Comparison of ENCODE assay signal across 14 cellular contexts in genomic region chr16:50068550-50068949, GRCh38. TPM values are rescaled to one million over a fixed set of nuclear protein-coding genes. Genes with fewer than 3 reads are reported as not detected.
A peak's percentile ranks its signal among the peaks of the same experiment; 100 is the strongest.
DNase-seq lines count a peak whose midpoint lies in the region; ATAC-seq and TF ChIP-seq lines count a peak whose summit lies in the region.
"Had no signal": no experiment of that assay in that cellular context is flagged by ENCODE, and none has a peak within 500 bp of the region (broad histone marks: within the 10 kb centered on the region; RNA-seq: fewer than 3 reads in every experiment).

No MANE protein-coding gene starts in this region.

- peak overlapping the region; percentile 31 for H3K27ac Mint-ChIP-seq in activated CD8-positive, alpha-beta memory T cell treated with anti-CD3 and anti-CD28 coated beads, Interleukin-2, amount 10 ng/mL, durations not matched to agents 7 days and 5 days

- H3K4me3 ChIP-seq in OCI-LY7 (ENCODE audit: low read depth, low read length, poor library complexity, severe bottlenecking): no peak overlapping the region
- no peak overlapping the region for H3K4me3 ChIP-seq in fibroblast of mammary gland (ENCODE audit: control insufficient read depth, low read depth, low read length)
- H3K4me3 ChIP-seq in skeletal muscle satellite cell (ENCODE audit: low read length): no peak overlapping the region
- H3K4me3 ChIP-seq: smooth muscle cell, testis had no signal

- no peaks in the 10 kb centered on the region for H3K27me3 ChIP-seq in skeletal muscle satellite cell (ENCODE audit: control insufficient read depth, insufficient read depth, low read length)
- H3K27me3 ChIP-seq: neutrophil, testis had no signal

- H3K27me3 Mint-ChIP-seq in activated CD8-positive, alpha-beta memory T cell treated with anti-CD3 and anti-CD28 coated beads, Interleukin-2, amount 10 ng/mL, durations not matched to agents 7 days and 5 days: no peaks in the 10 kb centered on the region

- no peak overlapping the region for H2AFZ ChIP-seq in OCI-LY7 (ENCODE audit: low read length)

- H3K4me1 ChIP-seq in OCI-LY7 (ENCODE audit: insufficient read depth, low read length, poor library complexity, severe bottlenecking) (peaks cover 26% of the 10 kb centered on the region), skeletal muscle satellite cell (ENCODE audit: control insufficient read depth, insufficient read depth, low read length) (peaks cover 24% of the 10 kb centered on the region)

- intact Hi-C loops in OCI-LY7 (cut with micrococcal nuclease; ENCODE audit: unreplicated experiment): loop anchor here (5.0 to 10.0 kb wide), 2 partner anchors 129 to 296 kb away; partner anchors contain the start of gene BRD7

- TF ChIP-seq CTCF in OCI-LY7 (conservative IDR thresholded peaks at IDR 0.05; ENCODE audit: low read length): no peak
- no peak for TF ChIP-seq CTCF in fibroblast of mammary gland (conservative IDR thresholded peaks at IDR 0.05; ENCODE audit: control insufficient read depth, insufficient read depth, low read depth, low read length)

- peaks cover 29% of the 10 kb centered on the region for H3K79me2 ChIP-seq in OCI-LY7 (ENCODE audit: insufficient read depth, low read depth, low read length)

- ATAC-seq in activated CD8-positive, alpha-beta memory T cell treated with anti-CD3 and anti-CD28 coated beads, Interleukin-2, amount 10 ng/mL, durations not matched to agents 7 days and 5 days: no peak
- ATAC-seq in HG03442 (IDR thresholded peaks at IDR 0.05; ENCODE audit: unreplicated experiment): no peak
- ATAC-seq: activated CD4-positive, CD25-positive, alpha-beta regulatory T cell treated with anti-CD3 and anti-CD28 coated beads, Interleukin-2, amount 50 U/mL, for 24 hours had no signal

- CTCF ChIA-PET in activated CD8-positive, alpha-beta memory T cell treated with anti-CD3 and anti-CD28 coated beads, Interleukin-2, amount 10 ng/mL, durations not matched to agents 7 days and 5 days (lab: Charles Lee): interaction anchor here (0.8 to 9.8 kb wide), 10 partner anchors 40 to 738 kb away, joined by 3 to 153 read pairs (median 7); partner anchors contain the start of gene CNEP1R1
- CTCF ChIA-PET in OCI-LY7 (lab: Charles Lee; ENCODE audit: unreplicated experiment): interaction anchor here (1.0 to 2.7 kb wide), 2 partner anchors 122 to 142 kb away, joined by 3 to 21 read pairs; no protein-coding TSS in a partner anchor

- H3K9me3 Mint-ChIP-seq in activated CD8-positive, alpha-beta memory T cell treated with anti-CD3 and anti-CD28 coated beads, Interleukin-2, amount 10 ng/mL, durations not matched to agents 7 days and 5 days (ENCODE audit: low read depth): no peaks in the 10 kb centered on the region

- peaks cover 5% of the 10 kb centered on the region; the same call in 1 of the 2 replicates for H4K20me1 ChIP-seq in OCI-LY7 (ENCODE audit: insufficient read depth, low read length)

- POLR2A ChIA-PET in OCI-LY7 (lab: Charles Lee): interaction anchor here (0.6 to 1.0 kb wide), 3 partner anchors 24 to 541 kb away, joined by 3 read pairs; no protein-coding TSS in a partner anchor

- H3K27ac ChIP-seq in OCI-LY7 (ENCODE audit: low read depth, low read length, poor library complexity, severe bottlenecking): no peak overlapping the region
- H3K27ac ChIP-seq: neutrophil, testis had no signal

- BruUV-seq in OCI-LY7 (replicated peaks; lab: Mats Ljungman, UMichigan): no TSS peak

- peak overlapping the region; percentile 29; the same call in 1 of the 2 replicates for H3K4me2 ChIP-seq in OCI-LY7 (ENCODE audit: low read length)
- H3K4me2 ChIP-seq in skeletal muscle satellite cell (ENCODE audit: low read length): peak overlapping the region; percentile 81

- H3K9me2 ChIP-seq in OCI-LY7 (ENCODE audit: insufficient read depth, low read length): no peaks in the 10 kb centered on the region

- no peak overlapping the region for H3K4me3 Mint-ChIP-seq in activated CD8-positive, alpha-beta memory T cell treated with anti-CD3 and anti-CD28 coated beads, Interleukin-2, amount 10 ng/mL, durations not matched to agents 7 days and 5 days

- no peak for DNase-seq in activated CD8-positive, alpha-beta memory T cell treated with anti-CD3 and anti-CD28 coated beads, Interleukin-2, amount 10 ng/mL, durations not matched to agents 7 days and 5 days
- DNase-seq in activated CD8-positive, alpha-beta memory T cell treated with anti-CD3 and anti-CD28 coated beads for 24 hours: no peak
- DNase-seq in OCI-LY7 (ENCODE audit: low spot score) (no peak), fibroblast of mammary gland (ENCODE audit: low read depth) (peak; percentile 56)
- no peak for DNase-seq in stimulated activated CD4-positive, alpha-beta T cell treated with anti-CD3 and anti-CD28 coated beads, Interleukin-4, amount 100 ng/mL, for 1 hour
- DNase-seq in stimulated activated naive CD4-positive, alpha-beta T cell (lab: John Stamatoyannopoulos, UW): no peak
- DNase-seq: NCI-H1417, NCI-H446, testis had no signal

- H3K36me3 Mint-ChIP-seq in activated CD8-positive, alpha-beta memory T cell treated with anti-CD3 and anti-CD28 coated beads, Interleukin-2, amount 10 ng/mL, durations not matched to agents 7 days and 5 days: peaks cover 19% of the 10 kb centered on the region

- H3K9ac ChIP-seq in skeletal muscle satellite cell (ENCODE audit: low read depth, low read length): no peak overlapping the region

- H3K36me3 ChIP-seq in OCI-LY7 (ENCODE audit: insufficient read depth, low read length): peaks cover 57% of the 10 kb centered on the region; the same call in 1 of the 2 replicates
- H3K36me3 ChIP-seq in skeletal muscle satellite cell (ENCODE audit: insufficient read depth, low read length): peaks cover 15% of the 10 kb centered on the region
- H3K36me3 ChIP-seq: neutrophil had no signal

- H3K4me1 Mint-ChIP-seq in activated CD8-positive, alpha-beta memory T cell treated with anti-CD3 and anti-CD28 coated beads, Interleukin-2, amount 10 ng/mL, durations not matched to agents 7 days and 5 days: peaks cover 58% of the 10 kb centered on the region

- H3K9me3 ChIP-seq in OCI-LY7 (ENCODE audit: low read length) (no peaks in the 10 kb centered on the region), skeletal muscle satellite cell (replicated peaks; ENCODE audit: low read length) (no peaks in the 10 kb centered on the region)
- H3K9me3 ChIP-seq: neutrophil, testis had no signal

RNA-seq across cellular contexts. Expression of gene HEATR3, which starts 2.8 kb away (rescaled TPM):
- 10 to 100 TPM; 24.3 to 26.1 TPM for total RNA-seq in activated CD8-positive, alpha-beta memory T cell treated with anti-CD3 and anti-CD28 coated beads, Interleukin-2, amount 10 ng/mL, durations not matched to agents 7 days and 5 days
- total RNA-seq in OCI-LY7 (2014; rRNA removed; shearing (Covaris generic)): 36.8 and 50.6 TPM in 2 replicates
- total RNA-seq in OCI-LY7 (2022): 25.0 and 34.2 TPM in 2 replicates
- total RNA-seq in skeletal muscle satellite cell (2012; rRNA removed): 31.0 and 31.2 TPM in 2 replicates

RNA-seq across cellular contexts. Expression of gene CNEP1R1, which starts 43.5 kb away (rescaled TPM):
- total RNA-seq in activated CD8-positive, alpha-beta memory T cell treated with anti-CD3 and anti-CD28 coated beads, Interleukin-2, amount 10 ng/mL, durations not matched to agents 7 days and 5 days: 10 to 100 TPM; 27.7 to 28.4 TPM
- 19.9 and 23.1 TPM in 2 replicates for total RNA-seq in OCI-LY7 (2014; rRNA removed; shearing (Covaris generic))
- 24.1 and 26.3 TPM in 2 replicates for total RNA-seq in OCI-LY7 (2022)
- 20.3 and 26.2 TPM in 2 replicates for total RNA-seq in skeletal muscle satellite cell (2012; rRNA removed)
